Comparison of ENCODE assay signal across 8 cellular contexts in genomic region chr10:56823849-56824248, GRCh38.
DNase-seq lines count a peak whose midpoint lies in the region; ATAC-seq, FAIRE-seq and TF ChIP-seq lines count a peak whose summit lies in the region.

No MANE protein-coding gene starts in this region.

- no peak overlapping the region for H3K4me2 ChIP-seq in PC-9

- POLR2A ChIA-PET in PC-9 (lab: Charles Lee; ENCODE audit: unreplicated experiment), result no interaction called here

- ATAC-seq in HG02642 (IDR thresholded peaks at IDR 0.05; ENCODE audit: poor library complexity, unreplicated experiment), result peak; percentile 74

- no peaks in the 10 kb centered on the region for H3K4me1 ChIP-seq in PC-9 (replicated peaks; ENCODE audit: insufficient read depth)
- no peaks in the 10 kb centered on the region for H3K4me1 ChIP-seq in ascending aorta

- no peaks in the 10 kb centered on the region for H3K27me3 ChIP-seq in PC-9 (ENCODE audit: insufficient read depth, low read depth)
- H3K27me3 ChIP-seq in ascending aorta, result no peaks in the 10 kb centered on the region

- no peaks in the 10 kb centered on the region for H3K79me2 ChIP-seq in PC-9 (ENCODE audit: low read depth)

- H3K9me2 ChIP-seq in PC-9 (ENCODE audit: insufficient read depth), result no peaks in the 10 kb centered on the region

- H3K4me3 ChIP-seq in PC-9 (no peak overlapping the region), ascending aorta (no peak overlapping the region)

- H3K36me3 ChIP-seq in PC-9 (ENCODE audit: low read depth) (no peaks in the 10 kb centered on the region), ascending aorta (no peaks in the 10 kb centered on the region)

- H2AFZ ChIP-seq in PC-9, result no peak overlapping the region

- TF ChIP-seq CTCF in PC-9 (conservative IDR thresholded peaks at IDR 0.05), result peak; percentile 63
- TF ChIP-seq CTCF in ascending aorta (IDR thresholded peaks at IDR 0.05), result no peak

- H3K9me3 ChIP-seq in PC-9 (ENCODE audit: insufficient read depth, low read depth) (no peaks in the 10 kb centered on the region), ascending aorta (no peaks in the 10 kb centered on the region)

- intact Hi-C loops in PC-9 (cut with micrococcal nuclease; ENCODE audit: unreplicated experiment), result no loop called here
- intact Hi-C loops in ascending aorta (cut with DNase I), result no loop called here

- FAIRE-seq in GM18507 (lab: Jason Lieb, UNC), result peak; percentile 39

- no peak overlapping the region for H3K27ac ChIP-seq in PC-9
- H3K27ac ChIP-seq in ascending aorta, result no peak overlapping the region

- no peaks in the 10 kb centered on the region for H3F3A ChIP-seq in PC-9 (ENCODE audit: insufficient read depth, low read depth)

- H4K20me1 ChIP-seq in PC-9 (ENCODE audit: insufficient read depth), result no peaks in the 10 kb centered on the region

- BruUV-seq in PC-9 (replicated peaks; lab: Mats Ljungman, UMichigan), result no TSS peak

- DNase-seq in GM18507 (ENCODE audit: extremely low spot score, insufficient read length, low read depth), result peak; percentile 0
- no peak for DNase-seq in PC-9
- peak; percentile 2 for DNase-seq in medulla oblongata (ENCODE audit: extremely low spot score)
- DNase-seq in stimulated activated CD4-positive, alpha-beta T cell treated with anti-CD3 and anti-CD28 coated beads, Interleukin-15, amount 100 ng/mL, for 24 hours, result no peak
- DNase-seq in activated CD4-positive, CD25-positive, alpha-beta regulatory T cell (lab: John Stamatoyannopoulos, UW), result no peak
- no peak for DNase-seq in ascending aorta (ENCODE audit: low spot score in 2 of 2)
- DNase-seq in dedifferentiated amniotic fluid mesenchymal stem cell (ENCODE audit: extremely low spot score), result no peak

- CTCF ChIA-PET in PC-9 (lab: Charles Lee), result no interaction called here

Comparison
In these comparisons a context has a peak if more than half of its experiments do, and no peak if none do; other contexts are left out.
1. DNase-seq: peak in GM18507 (single experiment) and medulla oblongata (single experiment); none in PC-9 (0 of 2), stimulated activated CD4-positive, alpha-beta T cell treated with anti-CD3 and anti-CD28 coated beads, Interleukin-15, amount 100 ng/mL, for 24 hours (single experiment), activated CD4-positive, CD25-positive, alpha-beta regulatory T cell (0 of 4), ascending aorta (0 of 2) and dedifferentiated amniotic fluid mesenchymal stem cell (single experiment).